1 cellular context compared by ENCODE assay signal in genomic region chr10:104327745-104328635, GRCh38.
TF ChIP-seq lines count a peak whose summit lies in the region.

No MANE protein-coding gene starts in this region.

TF ChIP-seq in IMR-90, 13 proteins besides CTCF, POLR2A, EP300 and RAD21:
- TF ChIP-seq FOS (IDR thresholded peaks at IDR 0.05; ENCODE audit: low read depth, low read length) (peak; percentile 51; the same call in 1 of the 2 replicates), MXI1 (IDR thresholded peaks at IDR 0.05; ENCODE audit: borderline replicate concordance, low read depth, low read length) (peak; percentile 39; the same call in 1 of the 2 replicates), RFX5 (IDR thresholded peaks at IDR 0.05; ENCODE audit: low read depth, low read length) (0 out of 2 replicates have a peak, but pooled peaks have one; percentile 7), BHLHE40 (IDR thresholded peaks at IDR 0.05; ENCODE audit: low read depth, low read length) (0 out of 2 replicates have a peak, but pooled peaks have one; percentile 28), RCOR1 (IDR thresholded peaks at IDR 0.05; ENCODE audit: insufficient replicate concordance, low read length) (peak; percentile 11), ELK1 (IDR thresholded peaks at IDR 0.05; ENCODE audit: borderline replicate concordance, low read depth, low read length) (no peak), SMC3 (IDR thresholded peaks at IDR 0.05; ENCODE audit: low read depth, low read length) (no peak), MAZ (IDR thresholded peaks at IDR 0.05; ENCODE audit: borderline replicate concordance, low read depth, low read length) (peak; percentile 9), CEBPB (IDR thresholded peaks at IDR 0.05; ENCODE audit: low read depth, low read length) (no peak), CHD1 (IDR thresholded peaks at IDR 0.05; ENCODE audit: low read depth, low read length) (peak; percentile 88; the same call in 1 of the 2 replicates), NFE2L2 (IDR thresholded peaks at IDR 0.05; ENCODE audit: low read depth, low read length) (no peak)
- TF ChIP-seq, protein P1, sequence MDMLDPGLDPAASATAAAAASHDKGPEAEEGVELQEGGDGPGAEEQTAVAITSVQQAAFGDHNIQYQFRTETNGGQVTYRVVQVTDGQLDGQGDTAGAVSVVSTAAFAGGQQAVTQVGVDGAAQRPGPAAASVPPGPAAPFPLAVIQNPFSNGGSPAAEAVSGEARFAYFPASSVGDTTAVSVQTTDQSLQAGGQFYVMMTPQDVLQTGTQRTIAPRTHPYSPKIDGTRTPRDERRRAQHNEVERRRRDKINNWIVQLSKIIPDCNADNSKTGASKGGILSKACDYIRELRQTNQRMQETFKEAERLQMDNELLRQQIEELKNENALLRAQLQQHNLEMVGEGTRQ (IDR thresholded peaks at IDR 0.05; ENCODE audit: low read depth, low read length), result no peak
